16 cellular contexts compared by ENCODE assay signal in genomic region chr1:113307771-113308451, GRCh38.
DNase-seq lines count a peak whose midpoint lies in the region; ATAC-seq, FAIRE-seq and TF ChIP-seq lines count a peak whose summit lies in the region.
"Had no signal": no experiment of that assay in that cellular context is flagged by ENCODE, and none has a peak within 500 bp of the region (broad histone marks: within the 10 kb centered on the region; RNA-seq: fewer than 3 reads in every experiment).

No MANE protein-coding gene starts in this region.

- no peak for TF ChIP-seq RAD21 in HepG2 (CRISPR knock-in tag; IDR thresholded peaks at IDR 0.05)

- H3K4me2 ChIP-seq in HepG2 (ENCODE audit: low read depth, low read length) (no peak overlapping the region), mammary epithelial cell (ENCODE audit: insufficient read depth, low read depth, low read length) (peak overlapping the region; percentile 45)

- intact Hi-C loops in HepG2 (cut with micrococcal nuclease; ENCODE audit: unreplicated experiment) (no loop called here), right lobe of liver (cut with DNase I) (no loop called here), mammary epithelial cell (cut with micrococcal nuclease) (no loop called here)

- H3K27ac Mint-ChIP-seq in natural killer cell treated with Interleukin-12 subunit alpha and Interleukin-12 subunit beta and Interleukin-15 and Interleukin-18, amount 100 ng/mL, for 72 hours, result no peak overlapping the region
- H3K27ac Mint-ChIP-seq: activated naive CD8-positive, alpha-beta T cell treated with anti-CD3 and anti-CD28 coated beads, Interleukin-2, amount 50 U/mL, for 24 hours had no signal

- peak; percentile 41 for DNase-seq in HepG2 (ENCODE audit: low spot score)
- DNase-seq in right lobe of liver, result no peak
- DNase-seq in mammary epithelial cell, result peak; percentile 43
- peak; percentile 80 for DNase-seq in iris pigment epithelial cell (ENCODE audit: low read depth)
- DNase-seq in OCI-M2 (lab: John Stamatoyannopoulos, UW; ENCODE audit: unreplicated experiment), result no peak
- DNase-seq in cortex of kidney (lab: John Stamatoyannopoulos, UW), result no peak
- no peak for DNase-seq in natural killer cell treated with Interleukin-12 subunit alpha and Interleukin-12 subunit beta and Interleukin-15 and Interleukin-18, amount 100 ng/mL, for 72 hours (ENCODE audit: low spot score)
- DNase-seq in DMS79 (lab: John Stamatoyannopoulos, UW), result no peak
- DNase-seq: activated naive CD8-positive, alpha-beta T cell treated with anti-CD3 and anti-CD28 coated beads, Interleukin-2, amount 50 U/mL, for 24 hours; dermis blood vessel endothelial cell; glutamatergic neuron; H7; left ventricle myocardium superior; NCI-H526; small intestine had no signal

- TF ChIP-seq EP300 in HepG2 (IDR thresholded peaks at IDR 0.05; ENCODE audit: low read depth in 2 of 2, low read length in 2 of 2) (peak in 1 of 2 experiments; percentile 13; a peak in 1 of 4 replicates), HepG2 (CRISPR knock-in tag; IDR thresholded peaks at IDR 0.05; ENCODE audit: borderline replicate concordance) (no peak)

- peaks cover 8% of the 10 kb centered on the region for H3K36me3 Mint-ChIP-seq in natural killer cell treated with Interleukin-12 subunit alpha and Interleukin-12 subunit beta and Interleukin-15 and Interleukin-18, amount 100 ng/mL, for 72 hours

- H2AFZ ChIP-seq in HepG2 (ENCODE audit: low read length) (no peak overlapping the region), mammary epithelial cell (ENCODE audit: low read depth, low read length) (no peak overlapping the region)

- H3K79me2 ChIP-seq in HepG2 (ENCODE audit: insufficient read depth, low read length), result no peaks in the 10 kb centered on the region
- no peaks in the 10 kb centered on the region for H3K79me2 ChIP-seq in mammary epithelial cell (ENCODE audit: insufficient read depth, low read length)

- 3% methylated on average over 4 of the region's 4 CpGs for WGBS in HepG2 (ENCODE audit: low lambda C conversion rate)
- 64% methylated on average over 3 of the region's 4 CpGs for WGBS in right lobe of liver (ENCODE audit: insufficient coverage, low coverage, low lambda C conversion rate, missing lambda C conversion rate)
- WGBS in mammary epithelial cell (ENCODE audit: low coverage, missing lambda C conversion rate), result 64% methylated on average over 4 of the region's 4 CpGs

- H3K9me3 ChIP-seq in HepG2 (ENCODE audit: low read length), result no peaks in the 10 kb centered on the region
- no peaks in the 10 kb centered on the region for H3K9me3 ChIP-seq in right lobe of liver
- no peaks in the 10 kb centered on the region for H3K9me3 ChIP-seq in mammary epithelial cell (replicated peaks; ENCODE audit: insufficient read depth, low read length)

- no peak overlapping the region for H3K4me3 ChIP-seq in HepG2 (replicated peaks in 1 of 3; ENCODE audit: insufficient read depth in 1 of 3, low read depth in 2 of 3, low read length in 3 of 3)
- H3K4me3 ChIP-seq in right lobe of liver, result no peak overlapping the region
- H3K4me3 ChIP-seq in mammary epithelial cell (replicated peaks in 1 of 3; ENCODE audit: insufficient read depth in 1 of 3, low read depth in 2 of 3, low read length in 3 of 3), result no peak overlapping the region

- no TSS peak for BruUV-seq in HepG2 (replicated peaks; lab: Mats Ljungman, UMichigan)
- no TSS peak for BruUV-seq in mammary epithelial cell (replicated peaks; lab: Mats Ljungman, UMichigan)

- ATAC-seq in HepG2 (no peak; the same call in 2 of the 3 replicates), right lobe of liver (no peak)
- ATAC-seq in natural killer cell treated with Interleukin-12 subunit alpha and Interleukin-12 subunit beta and Interleukin-15 and Interleukin-18, amount 100 ng/mL, for 72 hours, result no peak
- ATAC-seq: left ventricle myocardium superior, Panc1 had no signal

- H3K36me3 ChIP-seq in HepG2 (replicated peaks in 1 of 2; ENCODE audit: control insufficient read depth in 1 of 2, insufficient read depth in 2 of 2, low read length in 2 of 2) (no peaks in the 10 kb centered on the region), right lobe of liver (no peaks in the 10 kb centered on the region), mammary epithelial cell (ENCODE audit: insufficient read depth, low read length) (no peaks in the 10 kb centered on the region)

- dilution Hi-C loops in mammary epithelial cell (cut with HindIII; ENCODE audit: low sequenced_read_pairs), result no loop called here

- H3K9ac ChIP-seq in HepG2 (ENCODE audit: insufficient read depth, low read depth, low read length) (no peak overlapping the region), mammary epithelial cell (ENCODE audit: insufficient read depth, low read length) (no peak overlapping the region)

- H3K4me1 Mint-ChIP-seq in natural killer cell treated with Interleukin-12 subunit alpha and Interleukin-12 subunit beta and Interleukin-15 and Interleukin-18, amount 100 ng/mL, for 72 hours (ENCODE audit: low read depth in 2 of 2), result no peaks in the 10 kb centered on the region

- POLR2A ChIA-PET in HepG2 (lab: Yijun Ruan, JAX), result no interaction called here

- H3K9me3 Mint-ChIP-seq in natural killer cell treated with Interleukin-12 subunit alpha and Interleukin-12 subunit beta and Interleukin-15 and Interleukin-18, amount 100 ng/mL, for 72 hours, result peaks cover 6% of the 10 kb centered on the region

- H3K27ac ChIP-seq in HepG2 (ENCODE audit: extremely low read length, insufficient read depth, low read length) (no peak overlapping the region), right lobe of liver (no peak overlapping the region), mammary epithelial cell (ENCODE audit: insufficient read depth, low read depth, low read length) (peak overlapping the region; percentile 16)

- H3K27me3 Mint-ChIP-seq in natural killer cell treated with Interleukin-12 subunit alpha and Interleukin-12 subunit beta and Interleukin-15 and Interleukin-18, amount 100 ng/mL, for 72 hours, result peaks cover 31 to 51% of the 10 kb centered on the region in 2 donors

- H3K4me3 Mint-ChIP-seq in natural killer cell treated with Interleukin-12 subunit alpha and Interleukin-12 subunit beta and Interleukin-15 and Interleukin-18, amount 100 ng/mL, for 72 hours, result no peak overlapping the region
- H3K4me3 Mint-ChIP-seq: activated naive CD8-positive, alpha-beta T cell treated with anti-CD3 and anti-CD28 coated beads, Interleukin-2, amount 50 U/mL, for 24 hours had no signal

- no peaks in the 10 kb centered on the region for H4K20me1 ChIP-seq in HepG2 (ENCODE audit: insufficient read depth, low read length)
- no peaks in the 10 kb centered on the region for H4K20me1 ChIP-seq in mammary epithelial cell (ENCODE audit: insufficient read depth, low read length)

- no peak for TF ChIP-seq CTCF in HepG2 (CRISPR knock-in tag; IDR thresholded peaks at IDR 0.05)
- TF ChIP-seq CTCF in right lobe of liver (IDR thresholded peaks at IDR 0.05), result no peak
- TF ChIP-seq CTCF in mammary epithelial cell (conservative IDR thresholded peaks at IDR 0.05 in 1 of 2, IDR thresholded peaks at IDR 0.05 in 1 of 2; ENCODE audit: extremely low read depth in 1 of 2, insufficient read depth in 1 of 2, low read depth in 1 of 2, low read length in 2 of 2), result no peak

- in situ Hi-C loops in HepG2 (cut with HindIII; ENCODE audit: extremely low pct_ligation_motif_present, low pct_unique_long_range_greater_than_20kb) (no loop called here), mammary epithelial cell (cut with MboI; ENCODE audit: low sequenced_read_pairs in 2 of 2) (no loop called here)

- CTCF ChIA-PET in HepG2 (lab: Yijun Ruan, JAX; ENCODE audit: low intra/inter-chr PET ratio, low total read pairs) (no interaction called here), mammary epithelial cell (lab: Charles Lee; ENCODE audit: low non-redundant PET) (no interaction called here)

- no peak for FAIRE-seq in HepG2 (lab: Jason Lieb, UNC)
- FAIRE-seq: small intestine had no signal

- no peak for TF ChIP-seq POLR2A in HepG2 (IDR thresholded peaks at IDR 0.05; ENCODE audit: insufficient read depth in 1 of 2, low read depth in 2 of 2, low read length in 2 of 2)
- no peak for TF ChIP-seq POLR2A in right lobe of liver (IDR thresholded peaks at IDR 0.05)

- H3K4me1 ChIP-seq in HepG2 (ENCODE audit: insufficient read depth, low read length) (peaks cover 9% of the 10 kb centered on the region), right lobe of liver (no peaks in the 10 kb centered on the region), mammary epithelial cell (ENCODE audit: insufficient read depth, low read length) (peaks cover 16% of the 10 kb centered on the region)

- no peaks in the 10 kb centered on the region for H3K27me3 ChIP-seq in HepG2 (ENCODE audit: control insufficient read depth in 1 of 2, insufficient read depth in 2 of 2, low read length in 2 of 2)
- no peaks in the 10 kb centered on the region for H3K27me3 ChIP-seq in right lobe of liver
- H3K27me3 ChIP-seq in mammary epithelial cell (ENCODE audit: insufficient read depth, low read length), result no peaks in the 10 kb centered on the region

TF ChIP-seq in HepG2, 621 proteins besides CTCF, POLR2A, EP300 and RAD21:
- TF ChIP-seq ZNF672 (CRISPR knock-in tag; IDR thresholded peaks at IDR 0.05), result no peak
- TF ChIP-seq TCF7 (IDR thresholded peaks at IDR 0.05; ENCODE audit: low read depth), result 0 out of 2 replicates have a peak, but pooled peaks have one; percentile 8
- TF ChIP-seq ZNF354B (CRISPR knock-in tag; IDR thresholded peaks at IDR 0.05), result no peak
- no peak for TF ChIP-seq FOXC1 (CRISPR knock-in tag; IDR thresholded peaks at IDR 0.05; ENCODE audit: borderline replicate concordance)
- TF ChIP-seq ZNF670 (CRISPR knock-in tag; IDR thresholded peaks at IDR 0.05; ENCODE audit: borderline replicate concordance), result no peak
- TF ChIP-seq ZSCAN31 (CRISPR knock-in tag; IDR thresholded peaks at IDR 0.05; ENCODE audit: low read depth), result no peak
- no peak for TF ChIP-seq PPARG (CRISPR knock-in tag; conservative IDR thresholded peaks at IDR 0.05)
- TF ChIP-seq NR1H2 (CRISPR knock-in tag; IDR thresholded peaks at IDR 0.05; ENCODE audit: borderline replicate concordance, low read depth), result no peak
- no peak for TF ChIP-seq ZNF713 (CRISPR knock-in tag; IDR thresholded peaks at IDR 0.05)
- TF ChIP-seq EHMT2 (IDR thresholded peaks at IDR 0.05; ENCODE audit: borderline replicate concordance, low read depth, low read length), result no peak
- TF ChIP-seq CEBPB (IDR thresholded peaks at IDR 0.05; ENCODE audit: borderline replicate concordance, low read depth, low read length), result peak; percentile 19; the same call in 1 of the 2 replicates
- TF ChIP-seq ZNF484 (CRISPR knock-in tag; IDR thresholded peaks at IDR 0.05; ENCODE audit: borderline replicate concordance, low read depth), result no peak
- no peak for TF ChIP-seq TEAD3 (CRISPR knock-in tag; optimal IDR thresholded peaks at IDR 0.05; ENCODE audit: borderline replicate concordance)
- no peak for TF ChIP-seq SKI (IDR thresholded peaks at IDR 0.05; ENCODE audit: partially characterized antibody)
- no peak for TF ChIP-seq ZNF143 (CRISPR knock-in tag; IDR thresholded peaks at IDR 0.05)

Comparison
In these comparisons a context has a peak if more than half of its experiments do, and no peak if none do; other contexts are left out.
1. DNase-seq: peak in HepG2 (single experiment), mammary epithelial cell (single experiment) and iris pigment epithelial cell (single experiment); none in right lobe of liver (0 of 3), OCI-M2 (single experiment), cortex of kidney (single experiment), natural killer cell treated with Interleukin-12 subunit alpha and Interleukin-12 subunit beta and Interleukin-15 and Interleukin-18, amount 100 ng/mL, for 72 hours (single experiment) and DMS79 (single experiment).